ENCODE assay signal across 8 cellular contexts in the genomic region with DNA sequence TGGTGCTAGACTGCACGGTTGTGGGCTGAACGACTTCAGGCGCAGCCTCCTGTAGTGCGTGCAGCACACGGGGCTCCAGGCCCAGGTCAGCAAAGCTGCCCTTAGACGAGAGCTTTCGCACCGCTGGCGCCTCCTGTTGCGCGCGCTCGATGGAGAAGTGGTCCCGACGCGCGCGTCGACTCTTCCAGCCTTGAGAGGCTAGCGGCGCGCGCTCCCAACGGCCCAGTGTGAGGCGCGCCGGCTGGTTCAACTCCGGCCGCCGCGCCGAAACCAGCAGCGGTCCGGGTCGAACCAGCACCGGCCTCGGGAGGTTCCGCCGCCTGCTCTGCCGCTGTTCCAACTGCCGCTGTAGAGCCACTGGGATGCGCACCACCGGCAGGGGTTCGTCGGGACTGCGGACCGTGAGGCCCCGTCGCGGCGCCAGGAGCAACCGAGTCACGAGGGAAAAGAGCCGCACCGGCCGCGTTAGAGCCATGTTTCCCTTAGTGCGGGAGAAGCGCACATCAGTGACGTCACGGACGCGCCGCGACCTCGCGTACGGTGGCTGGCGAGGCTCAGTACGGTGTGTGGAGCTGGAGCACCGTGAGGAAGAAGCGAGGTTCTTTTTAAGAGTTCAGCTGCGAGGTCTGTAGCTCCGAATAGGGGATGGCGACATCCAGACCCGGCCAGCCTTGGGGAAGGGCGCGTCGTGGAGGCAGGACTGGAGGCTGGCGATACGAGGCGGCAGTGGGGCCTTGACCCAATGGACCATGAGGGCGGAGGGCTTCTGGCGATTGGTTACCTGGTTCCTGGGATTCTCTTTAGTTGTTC. TPM values are rescaled to one million over a fixed set of nuclear protein-coding genes. Genes with fewer than 3 reads are reported as not detected.
A peak's percentile ranks its signal among the peaks of the same experiment; 100 is the strongest.
DNase-seq lines count a peak whose midpoint lies in the region; ATAC-seq and TF ChIP-seq lines count a peak whose summit lies in the region.

A gene with protein sequence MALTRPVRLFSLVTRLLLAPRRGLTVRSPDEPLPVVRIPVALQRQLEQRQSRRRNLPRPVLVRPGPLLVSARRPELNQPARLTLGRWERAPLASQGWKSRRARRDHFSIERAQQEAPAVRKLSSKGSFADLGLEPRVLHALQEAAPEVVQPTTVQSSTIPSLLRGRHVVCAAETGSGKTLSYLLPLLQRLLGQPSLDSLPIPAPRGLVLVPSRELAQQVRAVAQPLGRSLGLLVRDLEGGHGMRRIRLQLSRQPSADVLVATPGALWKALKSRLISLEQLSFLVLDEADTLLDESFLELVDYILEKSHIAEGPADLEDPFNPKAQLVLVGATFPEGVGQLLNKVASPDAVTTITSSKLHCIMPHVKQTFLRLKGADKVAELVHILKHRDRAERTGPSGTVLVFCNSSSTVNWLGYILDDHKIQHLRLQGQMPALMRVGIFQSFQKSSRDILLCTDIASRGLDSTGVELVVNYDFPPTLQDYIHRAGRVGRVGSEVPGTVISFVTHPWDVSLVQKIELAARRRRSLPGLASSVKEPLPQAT (minus strand): TSS at position 505 of the 810 bp plus-strand sequence. CDS start 30 bp downstream, at position 475.
A gene (plus strand): TSS at position 557 of the 810 bp plus-strand sequence. CDS start 14,740 bp downstream, outside the sequence.

- H3K36me3 ChIP-seq in right atrium auricular region (no peaks in the 10 kb centered on the region), prostate gland (no peaks in the 10 kb centered on the region)

- TF ChIP-seq CTCF in GM13977 (IDR thresholded peaks at IDR 0.05; ENCODE audit: extremely low read depth, insufficient read depth, missing control alignments) (peak; percentile 8), right atrium auricular region (IDR thresholded peaks at IDR 0.05) (peak in 1 of 2 donors; percentile 27), prostate gland (IDR thresholded peaks at IDR 0.05) (peak in 2 of 4 experiments; percentile 11 to 18)

- H3K9me3 ChIP-seq in right atrium auricular region: no peaks in the 10 kb centered on the region
- H3K9me3 ChIP-seq in prostate gland: no peaks in the 10 kb centered on the region

- under 1% methylated on average over 84 of the region's 84 CpGs for WGBS in prostate gland

- in situ Hi-C loops in GM13977 (cut with MboI; ENCODE audit: low pct_unique_long_range_greater_than_20kb, low sequenced_read_pairs, unreplicated experiment): no loop called here

- DNase-seq in GM13977 (ENCODE audit: low spot score): peak; percentile 92
- DNase-seq in NCI-H1694 (lab: John Stamatoyannopoulos, UW): peak; percentile 81
- DNase-seq in T-helper 2 cell: peak; percentile 83 to 95 (median 88)
- DNase-seq in amygdala (lab: John Stamatoyannopoulos, UW): peak; percentile 44 to 98 (median 85)
- DNase-seq in right atrium auricular region (ENCODE audit: low spot score): peak; percentile 93
- DNase-seq in prostate gland (ENCODE audit: low spot score): peak; percentile 88
- DNase-seq in ureter (ENCODE audit: low spot score): peak; percentile 94

- no peaks in the 10 kb centered on the region for H3K27me3 ChIP-seq in right atrium auricular region
- no peaks in the 10 kb centered on the region for H3K27me3 ChIP-seq in prostate gland (replicated peaks; ENCODE audit: insufficient read depth)

- TF ChIP-seq POLR2A in prostate gland (IDR thresholded peaks at IDR 0.05): peak; percentile 22

- peak within 1 kb of the TSS; percentile 84 to 85 for H3K27ac ChIP-seq in right atrium auricular region
- H3K27ac ChIP-seq in prostate gland: peak within 1 kb of the TSS; percentile 61 to 71

- H3K4me3 ChIP-seq in right atrium auricular region: peak within 1 kb of the TSS; percentile 83 to 90
- H3K4me3 ChIP-seq in prostate gland: peak within 1 kb of the TSS; percentile 95 to 96

- H3K4me1 ChIP-seq in right atrium auricular region (peaks cover 0 to 28% of the 10 kb centered on the region in 2 donors), prostate gland (replicated peaks) (peaks cover 12% of the 10 kb centered on the region)

- ATAC-seq in HG02870 (IDR thresholded peaks at IDR 0.05; ENCODE audit: unreplicated experiment): peak; percentile 72

- intact Hi-C loops in prostate gland (cut with DNase I): no loop called here

RNA-seq across cellular contexts. Expression of the first gene that starts in this region (rescaled TPM):
- total RNA-seq in right atrium auricular region (1 to 10 TPM; 4.3 to 4.8 TPM), prostate gland (10 to 100 TPM in 1 of 2 donors, 1 to 10 TPM in 1; 7.1 to 16.5 TPM), ureter (15.5 TPM)

RNA-seq across cellular contexts. Expression of the second gene that starts in this region (rescaled TPM):
- total RNA-seq in right atrium auricular region: 1 to 10 TPM; 4.5 to 4.9 TPM
- total RNA-seq in prostate gland: 10 to 100 TPM in 1 of 2 donors, 1 to 10 TPM in 1; 7.2 to 14.5 TPM
- 26.6 TPM for total RNA-seq in ureter

Comparison
In these comparisons a context has a peak if more than half of its experiments do, and no peak if none do; other contexts are left out.
1. Peak in every context shown above with its lines: DNase-seq, ATAC-seq, H3K4me3 ChIP-seq and H3K27ac ChIP-seq.